ENCODE assay signal across 8 cellular contexts in the genomic region with DNA sequence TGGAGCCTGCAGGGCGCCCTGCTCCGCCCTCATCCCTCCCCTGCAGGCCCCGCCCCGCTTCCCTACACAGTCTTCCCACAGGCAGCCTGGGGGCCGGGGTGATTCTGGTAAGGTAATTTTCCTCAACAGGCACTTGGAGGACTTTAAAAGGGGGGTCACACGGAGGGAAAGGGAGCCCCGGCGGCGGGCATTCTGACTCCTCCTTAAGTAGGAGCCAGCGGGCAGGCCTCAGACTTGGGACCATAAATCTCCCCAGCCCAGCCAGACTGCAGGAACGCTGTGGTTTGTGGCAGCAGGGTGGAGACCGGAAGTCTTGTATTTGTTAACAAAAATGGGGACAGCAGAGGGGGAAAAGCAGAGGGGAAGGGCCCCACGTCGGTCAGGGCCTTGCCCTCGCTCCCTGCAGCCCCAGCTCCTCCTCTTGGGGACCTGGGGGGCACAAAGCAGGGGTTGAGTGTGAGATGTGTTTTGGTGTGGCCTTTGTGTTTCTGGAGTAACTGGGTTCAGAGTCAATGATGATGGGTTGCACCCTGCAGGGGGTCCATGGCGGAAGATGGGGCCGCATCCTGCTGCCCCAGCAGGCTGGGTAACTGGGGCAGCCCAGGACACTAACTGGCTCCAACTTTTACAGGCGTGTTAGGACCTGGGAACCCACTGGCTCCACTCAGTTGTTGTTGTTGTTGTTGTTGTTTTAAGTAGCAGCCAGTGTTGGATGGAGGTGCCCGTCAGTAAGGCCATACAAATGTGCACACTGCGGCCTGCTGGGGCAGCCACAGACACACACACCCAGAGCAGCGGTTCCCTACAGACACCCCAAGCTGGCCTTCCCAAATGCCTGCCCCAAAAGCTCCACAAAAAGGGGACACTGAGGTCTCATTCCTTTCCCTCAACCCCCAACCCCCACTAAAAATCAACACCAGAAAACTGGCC. TPM values are rescaled to one million over a fixed set of nuclear protein-coding genes. Genes with fewer than 3 reads are reported as not detected.
DNase-seq lines count a peak whose midpoint lies in the region; ATAC-seq, FAIRE-seq and TF ChIP-seq lines count a peak whose summit lies in the region.

No MANE protein-coding gene starts in this region.

- TF ChIP-seq CTCF in colonic mucosa (IDR thresholded peaks at IDR 0.05) (no peak), PC-9 (conservative IDR thresholded peaks at IDR 0.05) (no peak)

- H3K4me1 Mint-ChIP-seq in memory B cell, result peaks cover 35% of the 10 kb centered on the region

- H2AFZ ChIP-seq in PC-9, result no peak overlapping the region

- H3F3A ChIP-seq in PC-9 (ENCODE audit: insufficient read depth, low read depth), result peaks cover 5% of the 10 kb centered on the region; the same call in 1 of the 2 replicates

- H3K36me3 ChIP-seq in colonic mucosa (peaks cover 5% of the 10 kb centered on the region), PC-9 (ENCODE audit: low read depth) (no peaks in the 10 kb centered on the region)

- H3K27me3 ChIP-seq in colonic mucosa (no peaks in the 10 kb centered on the region), PC-9 (ENCODE audit: insufficient read depth, low read depth) (no peaks in the 10 kb centered on the region)

- peaks cover 38% of the 10 kb centered on the region for H3K79me2 ChIP-seq in PC-9 (ENCODE audit: low read depth)

- peak; percentile 40 for FAIRE-seq in GM12891 (lab: Jason Lieb, UNC)

- CTCF ChIA-PET in PC-9 (lab: Charles Lee), result no interaction called here

- no peaks in the 10 kb centered on the region for H3K9me2 ChIP-seq in PC-9 (ENCODE audit: insufficient read depth)

- ATAC-seq in memory B cell (ENCODE audit: low read depth), result no peak

- H4K20me1 ChIP-seq in PC-9 (ENCODE audit: insufficient read depth), result peaks cover 44% of the 10 kb centered on the region

- peaks cover 7% of the 10 kb centered on the region for H3K36me3 Mint-ChIP-seq in memory B cell

- peak overlapping the region; percentile 66 for H3K27ac ChIP-seq in colonic mucosa
- no peak overlapping the region for H3K27ac ChIP-seq in PC-9

- BruUV-seq in PC-9 (replicated peaks; lab: Mats Ljungman, UMichigan), result no TSS peak

- H3K9ac ChIP-seq in colonic mucosa (ENCODE audit: low read depth in 2 of 2, low read length in 2 of 2), result peak overlapping the region; percentile 44 to 71

- H3K4me1 ChIP-seq in colonic mucosa (peaks cover 43% of the 10 kb centered on the region), PC-9 (replicated peaks; ENCODE audit: insufficient read depth) (no peaks in the 10 kb centered on the region)

- peak overlapping the region; percentile 45 for H3K27ac Mint-ChIP-seq in memory B cell

- intact Hi-C loops in colonic mucosa (cut with DNase I), result no loop called here
- intact Hi-C loops in PC-9 (cut with micrococcal nuclease; ENCODE audit: unreplicated experiment), result no loop called here

- no peaks in the 10 kb centered on the region for H3K27me3 Mint-ChIP-seq in memory B cell

- POLR2A ChIA-PET in PC-9 (lab: Charles Lee; ENCODE audit: unreplicated experiment), result no interaction called here

- no peak for TF ChIP-seq POLR2A in GM12891 (IDR thresholded peaks at IDR 0.05; ENCODE audit: low read depth, low read length)

- peak overlapping the region; percentile 22 for H3K4me3 ChIP-seq in colonic mucosa
- H3K4me3 ChIP-seq in PC-9, result no peak overlapping the region

- H3K4me3 Mint-ChIP-seq in memory B cell, result peak overlapping the region; percentile 47

- no peaks in the 10 kb centered on the region for H3K9me3 Mint-ChIP-seq in memory B cell

- DNase-seq in GM12891 (ENCODE audit: insufficient read length, low spot score), result no peak
- peak; percentile 73 for DNase-seq in colonic mucosa
- no peak for DNase-seq in memory B cell (ENCODE audit: low spot score in 2 of 2)
- DNase-seq in ureter (ENCODE audit: low spot score), result peak; percentile 85
- DNase-seq in NCI-H446 treated with DMSO at 0.1 percent for 48 hours (lab: John Stamatoyannopoulos, UW), result no peak
- DNase-seq in NK-92 (lab: John Stamatoyannopoulos, UW; ENCODE audit: unreplicated experiment), result no peak
- DNase-seq in PC-9, result no peak

- H3K9me3 ChIP-seq in colonic mucosa (no peaks in the 10 kb centered on the region), PC-9 (ENCODE audit: insufficient read depth, low read depth) (no peaks in the 10 kb centered on the region)

- no peak overlapping the region for H3K4me2 ChIP-seq in PC-9

TF ChIP-seq in GM12891, 5 proteins besides CTCF, POLR2A, EP300 and RAD21:
- TF ChIP-seq POLR2AphosphoS5 (IDR thresholded peaks at IDR 0.05; ENCODE audit: low read depth, low read length) (no peak), TAF1 (IDR thresholded peaks at IDR 0.05; ENCODE audit: low read depth, low read length) (no peak), POU2F2 (IDR thresholded peaks at IDR 0.05; ENCODE audit: low read depth, low read length) (no peak), PAX5 (IDR thresholded peaks at IDR 0.05; ENCODE audit: insufficient read depth, low read length, severe bottlenecking) (no peak), SPI1 (IDR thresholded peaks at IDR 0.05; ENCODE audit: low read depth, low read length) (no peak)

TF ChIP-seq in PFSK-1, 5 proteins besides CTCF, POLR2A, EP300 and RAD21:
- TF ChIP-seq POLR2AphosphoS5 (IDR thresholded peaks at IDR 0.05; ENCODE audit: low read depth, low read length) (no peak), FOXP2 (optimal IDR thresholded peaks at IDR 0.05; ENCODE audit: borderline replicate concordance, extremely low read depth, extremely low read length, insufficient read depth) (peak; percentile 33)

RNA-seq across cellular contexts. Expression of a gene that starts 27.7 kb away (rescaled TPM):
- polyA plus RNA-seq in GM12891 (2012; ENCODE audit: low read depth, missing spikeins), result 4.7 TPM
- polyA plus RNA-seq in PFSK-1 (2012; ENCODE audit: insufficient read length, low read depth), result 13.8 TPM
- total RNA-seq in colonic mucosa, result 10 to 100 TPM; 21.2 to 21.6 TPM
- total RNA-seq in ureter, result 23.2 TPM
- 5.0 and 5.8 TPM in 2 replicates for total RNA-seq in PC-9 (2021)

Comparison
In these comparisons a context has a peak if more than half of its experiments do, and no peak if none do; other contexts are left out.
1. DNase-seq: peak in colonic mucosa (single experiment) and ureter (single experiment); none in GM12891 (single experiment), memory B cell (0 of 2), NCI-H446 treated with DMSO at 0.1 percent for 48 hours (single experiment), NK-92 (single experiment) and PC-9 (0 of 2).